Comparison of ENCODE assay signal across 8 cellular contexts in genomic region chr9:109499631-109500120, GRCh38. TPM values are rescaled to one million over a fixed set of nuclear protein-coding genes. Genes with fewer than 3 reads are reported as not detected.
A peak's percentile ranks its signal among the peaks of the same experiment; 100 is the strongest.
DNase-seq lines count a peak whose midpoint lies in the region; ATAC-seq, FAIRE-seq and TF ChIP-seq lines count a peak whose summit lies in the region.

No MANE protein-coding gene starts in this region.

- POLR2A ChIA-PET in K562 (lab: Yijun Ruan, JAX) = no interaction called here

- H3K36me3 ChIP-seq in HUES6 (ENCODE audit: control insufficient read depth, insufficient read depth, low read length) (no peaks in the 10 kb centered on the region), K562 (ENCODE audit: control insufficient read depth, insufficient read depth, low read length) (no peaks in the 10 kb centered on the region), thoracic aorta (no peaks in the 10 kb centered on the region)

- H3K9me3 ChIP-seq in HUES6 (ENCODE audit: control insufficient read depth, insufficient read depth, low read depth, low read length) (no peaks in the 10 kb centered on the region), K562 (replicated peaks; ENCODE audit: control insufficient read depth, insufficient read depth, low read depth, low read length) (no peaks in the 10 kb centered on the region), thoracic aorta (no peaks in the 10 kb centered on the region)

- intact Hi-C loops in K562 (cut with micrococcal nuclease) = no loop called here

- FAIRE-seq in K562 (lab: Jason Lieb, UNC) (no peak), GM19239 (lab: Jason Lieb, UNC) (no peak)

- TF ChIP-seq RAD21 in K562 (CRISPR knock-in tag; conservative IDR thresholded peaks at IDR 0.05 in 1 of 2, IDR thresholded peaks at IDR 0.05 in 1 of 2) = no peak

- H3K4me1 ChIP-seq in HUES6 (ENCODE audit: control insufficient read depth, insufficient read depth, low read length) (peaks cover 14% of the 10 kb centered on the region), K562 (replicated peaks in 1 of 2; ENCODE audit: control insufficient read depth in 2 of 2, insufficient read depth in 2 of 2, low read length in 2 of 2) (peaks cover 0 to 6% of the 10 kb centered on the region in 2 experiments; a peak in 2 of 5 replicates), thoracic aorta (ENCODE audit: control insufficient read depth in 1 of 2, low read depth in 2 of 2) (peaks cover 6 to 37% of the 10 kb centered on the region in 2 donors)

- WGBS in K562 (ENCODE audit: insufficient coverage, low coverage, missing lambda C conversion rate) = 8% methylated on average over 32 of the region's 48 CpGs

- CTCF ChIA-PET in K562 (lab: Yijun Ruan, JAX; ENCODE audit: low intra/inter-chr PET ratio) = no interaction called here

- in situ Hi-C loops in K562 (cut with MboI) = no loop called here

- H3K27me3 Mint-ChIP-seq in stimulated activated naive B cell treated with anti-CD40 and anti-IgM and Interleukin-4, amounts not matched to agents 10 μg/mL and 1 μg/mL and 100 μg/mL, for 72 hours = peaks cover 54 to 68% of the 10 kb centered on the region in 2 donors

- peaks cover 0 to 4% of the 10 kb centered on the region in 2 donors for H3K36me3 Mint-ChIP-seq in stimulated activated naive B cell treated with anti-CD40 and anti-IgM and Interleukin-4, amounts not matched to agents 10 μg/mL and 1 μg/mL and 100 μg/mL, for 72 hours

- H2AFZ ChIP-seq in K562 (ENCODE audit: low read depth, low read length) = no peak overlapping the region

- H3K27me3 ChIP-seq in HUES6 (ENCODE audit: control insufficient read depth, insufficient read depth, low read length) (peaks cover 82% of the 10 kb centered on the region), K562 (ENCODE audit: control insufficient read depth in 2 of 2, insufficient read depth in 2 of 2, low read length in 2 of 2) (peaks cover 21 to 30% of the 10 kb centered on the region in 2 experiments), thoracic aorta (replicated peaks; ENCODE audit: insufficient read depth) (no peaks in the 10 kb centered on the region)

- H3K9me3 Mint-ChIP-seq in stimulated activated naive B cell treated with anti-CD40 and anti-IgM and Interleukin-4, amounts not matched to agents 10 μg/mL and 1 μg/mL and 100 μg/mL, for 72 hours = no peaks in the 10 kb centered on the region

- no peak overlapping the region for H3K27ac Mint-ChIP-seq in stimulated activated naive B cell treated with anti-CD40 and anti-IgM and Interleukin-4, amounts not matched to agents 10 μg/mL and 1 μg/mL and 100 μg/mL, for 72 hours

- BruUV-seq in K562 (replicated peaks; lab: Mats Ljungman, UMichigan) = no TSS peak

- TF ChIP-seq EP300 in K562 (IDR thresholded peaks at IDR 0.05; ENCODE audit: low read length) = no peak

- H3K9ac ChIP-seq in HUES6 (ENCODE audit: low read length) (no peak overlapping the region), K562 (ENCODE audit: insufficient read depth in 1 of 2, low read depth in 2 of 2, low read length in 2 of 2) (no peak overlapping the region)

- no peak for TF ChIP-seq CTCF in K562 (IDR thresholded peaks at IDR 0.05 in 2 of 3, conservative IDR thresholded peaks at IDR 0.05 in 1 of 3; ENCODE audit: insufficient read depth in 2 of 3, low read depth in 1 of 3, low read length in 3 of 3)
- no peak for TF ChIP-seq CTCF in thoracic aorta (IDR thresholded peaks at IDR 0.05)
- TF ChIP-seq CTCF in GM20000 (IDR thresholded peaks at IDR 0.05; ENCODE audit: extremely low read depth, missing control alignments) = no peak

- H3K4me3 Mint-ChIP-seq in stimulated activated naive B cell treated with anti-CD40 and anti-IgM and Interleukin-4, amounts not matched to agents 10 μg/mL and 1 μg/mL and 100 μg/mL, for 72 hours = no peak overlapping the region

- no peaks in the 10 kb centered on the region for H4K20me1 ChIP-seq in K562 (replicated peaks; ENCODE audit: control insufficient read depth, insufficient read depth, low read length)

- no peak for DNase-seq in K562 (ENCODE audit: extremely low read depth in 1 of 4, low spot score in 3 of 4)
- peak; percentile 71 for DNase-seq in iPS-NIHi7 (ENCODE audit: extremely low spot score)
- DNase-seq in thoracic aorta (ENCODE audit: low spot score) = no peak
- no peak for DNase-seq in NCI-H2081 (lab: John Stamatoyannopoulos, UW)
- DNase-seq in stimulated activated naive B cell treated with anti-CD40 and anti-IgM and Interleukin-4, amounts not matched to agents 10 μg/mL and 1 μg/mL and 100 μg/mL, for 72 hours = no peak
- DNase-seq in GM20000 (ENCODE audit: low spot score) = no peak
- no peak for DNase-seq in GM19239 (ENCODE audit: insufficient read length, low spot score)

- peaks cover 3% of the 10 kb centered on the region for H3K9me1 ChIP-seq in K562 (ENCODE audit: control insufficient read depth, insufficient read depth, low read length)

- H3K4me3 ChIP-seq in HUES6 (ENCODE audit: low read depth, low read length) (peak overlapping the region; percentile 58), K562 (no peak overlapping the region), thoracic aorta (peak overlapping the region; percentile 72)

- H3K27ac ChIP-seq in HUES6 (ENCODE audit: low read depth, low read length) (no peak overlapping the region), K562 (ENCODE audit: extremely low read depth, low read depth, low read length) (no peak overlapping the region), thoracic aorta (peak overlapping the region; percentile 63 to 68)

- H3K4me1 Mint-ChIP-seq in stimulated activated naive B cell treated with anti-CD40 and anti-IgM and Interleukin-4, amounts not matched to agents 10 μg/mL and 1 μg/mL and 100 μg/mL, for 72 hours = peaks cover 5 to 7% of the 10 kb centered on the region in 2 donors

- H3K4me2 ChIP-seq in K562 (ENCODE audit: insufficient read depth, low read length) = no peak overlapping the region

- peak; percentile 49; the same call in 2 of the 3 replicates for ATAC-seq in K562
- peak; percentile 33 for ATAC-seq in thoracic aorta (ENCODE audit: insufficient number of reproducible peaks, low FRiP score, low read depth)
- no peak for ATAC-seq in stimulated activated naive B cell treated with anti-CD40 and anti-IgM and Interleukin-4, amounts not matched to agents 10 μg/mL and 1 μg/mL and 100 μg/mL, for 72 hours (replicated peaks)

- H3K79me2 ChIP-seq in K562 (ENCODE audit: control insufficient read depth, insufficient read depth, low read length) = no peaks in the 10 kb centered on the region

- no peak for TF ChIP-seq POLR2A in K562 (conservative IDR thresholded peaks at IDR 0.05)

TF ChIP-seq in K562, 482 proteins besides CTCF, POLR2A, EP300 and RAD21 (continues in another document):
- TF ChIP-seq FOXJ3 (CRISPR knock-in tag; IDR thresholded peaks at IDR 0.05) (no peak), ZNF561 (CRISPR knock-in tag; conservative IDR thresholded peaks at IDR 0.05) (no peak), BCLAF1 (IDR thresholded peaks at IDR 0.05; ENCODE audit: borderline replicate concordance in 1 of 2, control insufficient read depth in 1 of 2, low read depth in 2 of 2, low read length in 1 of 2) (no peak), ZC3H4 (CRISPR knock-in tag; IDR thresholded peaks at IDR 0.05; ENCODE audit: borderline replicate concordance) (no peak), HDAC8 (tag; IDR thresholded peaks at IDR 0.05) (no peak), HOXB6 (CRISPR knock-in tag; IDR thresholded peaks at IDR 0.05; ENCODE audit: borderline replicate concordance) (no peak), FOSL1 (tag; conservative IDR thresholded peaks at IDR 0.05) (no peak), NFATC3 (IDR thresholded peaks at IDR 0.05) (no peak)

RNA-seq across cellular contexts. Expression of gene PTPN3, which starts 1.6 kb away (rescaled TPM):
- total RNA-seq in K562 (2011; cell fraction: chromatin; rRNA removed; ENCODE audit: low replicate concordance) = not detected in 2 replicates
- total RNA-seq in K562 (2011; cell fraction: nucleolus; rRNA removed) = not detected in 2 replicates
- not detected in 2 replicates for total RNA-seq in K562 (2011; cell fraction: nucleoplasm; rRNA removed)
- total RNA-seq in K562 (2014; rRNA removed) (not detected in 2 replicates), K562 (2014; rRNA removed; fragmentation: Illumina TruSeq; extraction: Trizol) (not detected in 2 replicates), K562 (2015; rRNA removed; fragmentation: Illumina TruSeq; extraction: Trizol) (not detected in 2 replicates), K562 (2021) (0.02 and 0.20 TPM in 2 replicates), thoracic aorta (10 to 100 TPM; 16.9 to 20.3 TPM)
- polyA plus RNA-seq in K562 (2011; rRNA removed) (not detected in 2 replicates), K562 (2014; fragmentation: Illumina TruSeq; extraction: Trizol) (not detected in 2 replicates), K562 (2014; fragmentation: Nextera tagmentation; extraction: Ambion mirVana) (not detected), K562 (2014; rRNA removed) (not detected in 2 replicates)
- not detected in 2 replicates for polyA plus RNA-seq in K562 (2011; cell fraction: cytosol; rRNA removed)
- not detected in 2 replicates for polyA plus RNA-seq in K562 (2011; cell fraction: nucleus; rRNA removed)
- 0.01 TPM in 1 of 2 replicates, not detected in the other for polyA plus RNA-seq in K562 (2012)
- not detected in 2 replicates for polyA minus RNA-seq in K562 (2011; rRNA and poly(A)+ RNA removed)
- polyA minus RNA-seq in K562 (2011; cell fraction: cytosol; rRNA and poly(A)+ RNA removed) = not detected in 2 replicates
- polyA minus RNA-seq in K562 (2011; cell fraction: nucleus; rRNA and poly(A)+ RNA removed) = not detected in 2 replicates

Comparison
In these comparisons a context has a peak if more than half of its experiments do, and no peak if none do; other contexts are left out.
1. H3K27ac ChIP-seq: peak in thoracic aorta (2 of 2); none in HUES6 (single experiment) and K562 (single experiment).
2. ATAC-seq: peak in K562 (single experiment) and thoracic aorta (single experiment); none in stimulated activated naive B cell treated with anti-CD40 and anti-IgM and Interleukin-4, amounts not matched to agents 10 μg/mL and 1 μg/mL and 100 μg/mL, for 72 hours (0 of 2).
3. RNA of gene PTPN3, which starts 1.6 kb away (total RNA-seq): 16.9 to 20.3 TPM in thoracic aorta; 0.02 to 0.20 TPM in K562; every median in the first group is over 10 times any median in the second.